ENCODE assay signal across 29 cellular contexts in the genomic region with DNA sequence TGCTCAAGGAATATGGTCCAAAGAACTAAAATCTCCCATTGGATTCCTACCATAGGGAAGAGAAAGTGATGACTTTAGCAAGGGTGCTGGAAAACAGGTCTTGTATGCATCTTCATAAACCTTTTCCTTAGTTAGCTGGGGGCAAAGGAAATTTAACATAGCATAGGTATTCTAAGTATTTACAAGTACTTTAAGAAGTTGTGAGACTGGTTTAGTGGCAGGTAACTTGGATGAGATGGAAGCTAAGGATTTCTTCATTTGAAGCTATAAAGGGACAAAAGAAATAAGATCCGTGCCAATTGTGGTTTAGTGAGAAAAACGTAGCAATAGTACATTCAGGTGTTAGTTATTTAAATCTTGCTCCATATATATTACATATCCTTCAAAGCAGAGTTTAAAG.
"Had no signal": no experiment of that assay in that cellular context is flagged by ENCODE, and none has a peak within 500 bp of the region (broad histone marks: within the 10 kb centered on the region; RNA-seq: fewer than 3 reads in every experiment).

No MANE protein-coding gene starts in this region.

- ATAC-seq: activated CD4-positive, alpha-beta T cell treated with anti-CD3 and anti-CD28 coated beads for 36 hours; activated CD8-positive, alpha-beta memory T cell treated with anti-CD3 and anti-CD28 coated beads, Interleukin-2, amount 10 ng/mL, durations not matched to agents 7 days and 5 days; activated CD8-positive, alpha-beta T cell treated with anti-CD3 and anti-CD28 coated beads, Interleukin-2, amount 10 ng/mL, durations not matched to agents 7 days and 5 days; body of pancreas; heart left ventricle; naive thymus-derived CD4-positive, alpha-beta T cell; stimulated activated effector memory CD8-positive, alpha-beta T cell treated with anti-CD3 and anti-CD28 coated beads, Interleukin-12 subunit alpha, Interleukin-12 subunit beta, amount 100 ng/mL, for 72 hours; T-cell had no signal

- H3K4me3 Mint-ChIP-seq: activated CD4-positive, alpha-beta T cell treated with anti-CD3 and anti-CD28 coated beads for 36 hours; activated CD8-positive, alpha-beta memory T cell treated with anti-CD3 and anti-CD28 coated beads, Interleukin-2, amount 10 ng/mL, durations not matched to agents 7 days and 5 days; activated CD8-positive, alpha-beta T cell treated with anti-CD3 and anti-CD28 coated beads, Interleukin-2, amount 10 ng/mL, durations not matched to agents 7 days and 5 days; activated naive CD4-positive, alpha-beta T cell treated with anti-CD3 and anti-CD28 coated beads for 36 hours; activated naive CD8-positive, alpha-beta T cell treated with anti-CD3 and anti-CD28 coated beads for 36 hours; naive thymus-derived CD4-positive, alpha-beta T cell; stimulated activated effector memory CD8-positive, alpha-beta T cell treated with anti-CD3 and anti-CD28 coated beads, Interleukin-12 subunit alpha, Interleukin-12 subunit beta, amount 100 ng/mL, for 72 hours; stimulated activated naive CD8-positive, alpha-beta T cell treated with anti-CD3 and anti-CD28 coated beads, Interleukin-15, Interleukin-2, amounts not matched to agents 100 ng/mL and 50 ng/mL, for 24 hours; T-cell had no signal

- H3K27me3 Mint-ChIP-seq: activated CD4-positive, alpha-beta T cell treated with anti-CD3 and anti-CD28 coated beads for 36 hours; activated CD8-positive, alpha-beta memory T cell treated with anti-CD3 and anti-CD28 coated beads, Interleukin-2, amount 10 ng/mL, durations not matched to agents 7 days and 5 days; activated naive CD8-positive, alpha-beta T cell treated with anti-CD3 and anti-CD28 coated beads for 36 hours; naive thymus-derived CD4-positive, alpha-beta T cell; stimulated activated naive CD8-positive, alpha-beta T cell treated with anti-CD3 and anti-CD28 coated beads, Interleukin-15, Interleukin-2, amounts not matched to agents 100 ng/mL and 50 ng/mL, for 24 hours; T-cell had no signal

- H3K9me3 Mint-ChIP-seq: activated naive CD4-positive, alpha-beta T cell treated with anti-CD3 and anti-CD28 coated beads for 36 hours; activated naive CD8-positive, alpha-beta T cell treated with anti-CD3 and anti-CD28 coated beads for 36 hours; naive thymus-derived CD4-positive, alpha-beta T cell; stimulated activated effector memory CD8-positive, alpha-beta T cell treated with anti-CD3 and anti-CD28 coated beads, Interleukin-12 subunit alpha, Interleukin-12 subunit beta, amount 100 ng/mL, for 72 hours; stimulated activated naive CD8-positive, alpha-beta T cell treated with anti-CD3 and anti-CD28 coated beads, Interleukin-15, Interleukin-2, amounts not matched to agents 100 ng/mL and 50 ng/mL, for 24 hours; T-cell had no signal

- H3K4me1 ChIP-seq: adrenal gland, body of pancreas, heart left ventricle, left ventricle myocardium inferior, prostate gland, sigmoid colon, tibial nerve had no signal

- H3K36me3 ChIP-seq: adrenal gland, heart left ventricle, left ventricle myocardium inferior, ovary, prostate gland, sigmoid colon, tibial nerve had no signal

- H3K9me3 ChIP-seq: adrenal gland, body of pancreas, heart left ventricle, left ventricle myocardium inferior, ovary, prostate gland, sigmoid colon, tibial nerve had no signal

- H3K36me3 Mint-ChIP-seq: stimulated activated effector memory CD8-positive, alpha-beta T cell treated with anti-CD3 and anti-CD28 coated beads, Interleukin-12 subunit alpha, Interleukin-12 subunit beta, amount 100 ng/mL, for 72 hours had no signal

- H3K27ac ChIP-seq: adrenal gland, body of pancreas, coronary artery, dorsolateral prefrontal cortex, heart left ventricle, left ventricle myocardium inferior, ovary, prostate gland, sigmoid colon, tibial nerve had no signal

- H3K4me3 ChIP-seq: adrenal gland, body of pancreas, coronary artery, dorsolateral prefrontal cortex, heart left ventricle, left ventricle myocardium inferior, lung, ovary, prostate gland, sigmoid colon, tibial nerve had no signal

- DNase-seq: activated CD4-positive, alpha-beta T cell treated with anti-CD3 and anti-CD28 coated beads for 36 hours; activated CD4-positive, CD25-positive, alpha-beta regulatory T cell; activated CD8-positive, alpha-beta memory T cell treated with anti-CD3 and anti-CD28 coated beads, Interleukin-2, amount 10 ng/mL, durations not matched to agents 7 days and 5 days; activated CD8-positive, alpha-beta T cell treated with anti-CD3 and anti-CD28 coated beads, Interleukin-2, amount 10 ng/mL, durations not matched to agents 7 days and 5 days; activated effector memory CD4-positive, alpha-beta T cell treated with Interleukin-2 at 50 U/mL for 16 hours; activated naive CD4-positive, alpha-beta T cell treated with anti-CD3 and anti-CD28 coated beads for 36 hours; activated naive CD8-positive, alpha-beta T cell treated with anti-CD3 and anti-CD28 coated beads for 36 hours; adrenal gland; aorta; body of pancreas; dorsolateral prefrontal cortex; effector memory CD4-positive, alpha-beta T cell; foreskin fibroblast; heart left ventricle; left ventricle myocardium inferior; naive thymus-derived CD4-positive, alpha-beta T cell; ovary; retina; sigmoid colon; small intestine; stimulated activated CD4-positive, alpha-beta T cell treated with anti-CD3 and anti-CD28 coated beads, Interleukin-4, amount 100 ng/mL, for 24 hours; substantia nigra; T-cell had no signal

- H3K27ac Mint-ChIP-seq: activated CD4-positive, alpha-beta T cell treated with anti-CD3 and anti-CD28 coated beads for 36 hours; activated CD8-positive, alpha-beta memory T cell treated with anti-CD3 and anti-CD28 coated beads, Interleukin-2, amount 10 ng/mL, durations not matched to agents 7 days and 5 days; activated CD8-positive, alpha-beta T cell treated with anti-CD3 and anti-CD28 coated beads, Interleukin-2, amount 10 ng/mL, durations not matched to agents 7 days and 5 days; activated naive CD4-positive, alpha-beta T cell treated with anti-CD3 and anti-CD28 coated beads for 36 hours; activated naive CD8-positive, alpha-beta T cell treated with anti-CD3 and anti-CD28 coated beads for 36 hours; naive thymus-derived CD4-positive, alpha-beta T cell; stimulated activated effector memory CD8-positive, alpha-beta T cell treated with anti-CD3 and anti-CD28 coated beads, Interleukin-12 subunit alpha, Interleukin-12 subunit beta, amount 100 ng/mL, for 72 hours; stimulated activated naive CD8-positive, alpha-beta T cell treated with anti-CD3 and anti-CD28 coated beads, Interleukin-15, Interleukin-2, amounts not matched to agents 100 ng/mL and 50 ng/mL, for 24 hours; T-cell had no signal

- H3K4me1 Mint-ChIP-seq: activated CD4-positive, alpha-beta T cell treated with anti-CD3 and anti-CD28 coated beads for 36 hours; activated CD8-positive, alpha-beta memory T cell treated with anti-CD3 and anti-CD28 coated beads, Interleukin-2, amount 10 ng/mL, durations not matched to agents 7 days and 5 days; activated naive CD8-positive, alpha-beta T cell treated with anti-CD3 and anti-CD28 coated beads for 36 hours; naive thymus-derived CD4-positive, alpha-beta T cell; stimulated activated effector memory CD8-positive, alpha-beta T cell treated with anti-CD3 and anti-CD28 coated beads, Interleukin-12 subunit alpha, Interleukin-12 subunit beta, amount 100 ng/mL, for 72 hours; T-cell had no signal

- H3K27me3 ChIP-seq: adrenal gland, body of pancreas, dorsolateral prefrontal cortex, heart left ventricle, ovary, sigmoid colon, tibial nerve had no signal
